In genomic region chr1:204883405-204883804, GRCh38 we compare ENCODE assay signal across 26 cellular contexts. TPM values are rescaled to one million over a fixed set of nuclear protein-coding genes. Genes with fewer than 3 reads are reported as not detected.
DNase-seq lines count a peak whose midpoint lies in the region; ATAC-seq and TF ChIP-seq lines count a peak whose summit lies in the region.
"Had no signal": no experiment of that assay in that cellular context is flagged by ENCODE, and none has a peak within 500 bp of the region (broad histone marks: within the 10 kb centered on the region; RNA-seq: fewer than 3 reads in every experiment).

No MANE protein-coding gene starts in this region.

- TF ChIP-seq CTCF in colonic mucosa (IDR thresholded peaks at IDR 0.05) (no peak), thyroid gland (IDR thresholded peaks at IDR 0.05) (no peak)

- ATAC-seq in GM18858 (IDR thresholded peaks at IDR 0.05; ENCODE audit: unreplicated experiment) (no peak), GM18519 (IDR thresholded peaks at IDR 0.05; ENCODE audit: low FRiP score, unreplicated experiment) (no peak)
- ATAC-seq: lower lobe of right lung, right cardiac atrium had no signal

- TF ChIP-seq POLR2A in thyroid gland (IDR thresholded peaks at IDR 0.05) = no peak

- H3K9ac ChIP-seq in colonic mucosa (ENCODE audit: low read depth in 2 of 2, low read length in 2 of 2) = no peak overlapping the region
- H3K9ac ChIP-seq: parathyroid adenoma had no signal

- intact Hi-C loops in colonic mucosa (cut with DNase I) (no loop called here), thyroid gland (cut with DNase I) (no loop called here)

- no peaks in the 10 kb centered on the region for H3K4me1 ChIP-seq in colonic mucosa
- no peaks in the 10 kb centered on the region for H3K4me1 ChIP-seq in thyroid gland
- H3K4me1 ChIP-seq: parathyroid adenoma had no signal

- H3K36me3 ChIP-seq in colonic mucosa = no peaks in the 10 kb centered on the region
- H3K36me3 ChIP-seq in thyroid gland = no peaks in the 10 kb centered on the region
- H3K36me3 ChIP-seq: adrenal gland, brain microvascular endothelial cell, esophagus squamous epithelium, HAP-1, lower lobe of right lung had no signal

- H3K4me3 ChIP-seq in colonic mucosa = no peak overlapping the region
- H3K4me3 ChIP-seq in thyroid gland (replicated peaks in 1 of 3) = no peak overlapping the region
- H3K4me3 ChIP-seq: adrenal gland, esophagus squamous epithelium, HAP-1, lower lobe of right lung had no signal

- 47 to 57% methylated on average over 3 of the region's 3 CpGs for WGBS in thyroid gland, 2 donors

- DNase-seq in NCI-H146 (lab: John Stamatoyannopoulos, UW) = peak; percentile 25
- DNase-seq in NCI-H146 treated with DMSO at 0.1 percent for 48 hours (lab: John Stamatoyannopoulos, UW; ENCODE audit: unreplicated experiment) = no peak
- DNase-seq in colonic mucosa = peak; percentile 47
- peak; percentile 27 for DNase-seq in left kidney (ENCODE audit: low read depth, low spot score)
- peak; percentile 12 to 23 for DNase-seq in thyroid gland
- DNase-seq in 8988T = no peak
- DNase-seq: activated CD4-positive, alpha-beta T cell treated with anti-CD3 and anti-CD28 coated beads, Interleukin-2, amount 50 U/mL, for 4 hours; activated naive CD4-positive, alpha-beta T cell treated with anti-CD3 and anti-CD28 coated beads for 36 hours; AML-193; brain microvascular endothelial cell; esophagus squamous epithelium; foreskin melanocyte; hippocampal formation; Kasumi-1; lower lobe of right lung; NCI-H187; NCI-H226; NCI-H774; right cardiac atrium; stimulated activated CD4-positive, alpha-beta T cell treated with anti-CD3 and anti-CD28 coated beads, Interleukin-4, amount 100 ng/mL, for 1 hour; T-helper 1 cell had no signal

- no peaks in the 10 kb centered on the region for H3K27me3 ChIP-seq in colonic mucosa
- H3K27me3 ChIP-seq in thyroid gland = no peaks in the 10 kb centered on the region
- H3K27me3 ChIP-seq: adrenal gland, esophagus squamous epithelium had no signal

- no peaks in the 10 kb centered on the region for H3K9me3 ChIP-seq in colonic mucosa
- H3K9me3 ChIP-seq in thyroid gland = no peaks in the 10 kb centered on the region
- H3K9me3 ChIP-seq: adrenal gland, esophagus squamous epithelium, HAP-1, lower lobe of right lung had no signal

- H3K27ac ChIP-seq in colonic mucosa = no peak overlapping the region
- peak overlapping the region in 1 of 3 donors; percentile 18 for H3K27ac ChIP-seq in thyroid gland
- H3K27ac ChIP-seq: brain microvascular endothelial cell, lower lobe of right lung, parathyroid adenoma had no signal

RNA-seq across cellular contexts. Expression of gene NFASC, which starts 12.7 kb away (rescaled TPM):
- total RNA-seq in colonic mucosa = 10 to 100 TPM; 12.1 to 13.9 TPM
- total RNA-seq in thyroid gland = 1 to 10 TPM; 3.6 to 9.4 (median 3.9) TPM

Comparison
In these comparisons a context has a peak if more than half of its experiments do, and no peak if none do; other contexts are left out.
1. DNase-seq: peak in NCI-H146 (single experiment), colonic mucosa (single experiment), left kidney (single experiment) and thyroid gland (2 of 2); none in NCI-H146 treated with DMSO at 0.1 percent for 48 hours (single experiment) and 8988T (single experiment).